Comparison of ENCODE assay signal across 8 cellular contexts in genomic region chrX:37571426-37572111, GRCh38. TPM values are rescaled to one million over a fixed set of nuclear protein-coding genes. Genes with fewer than 3 reads are reported as not detected.
DNase-seq lines count a peak whose midpoint lies in the region; ATAC-seq, FAIRE-seq and TF ChIP-seq lines count a peak whose summit lies in the region.
"Not testable (repeated sequence)": the region's sequence is repeated elsewhere in the genome, so short reads cannot be mapped to it uniquely, and the experiment has no call there.

LANCL3 (plus strand) TSS chrX:37571661; CDS start chrX:37571871, 210 bp downstream.

- peak within 1 kb of the TSS; percentile 81 for H3K4me3 Mint-ChIP-seq in CD8-positive, alpha-beta T cell
- H3K4me3 Mint-ChIP-seq in naive thymus-derived CD8-positive, alpha-beta T cell, result peak within 1 kb of the TSS; percentile 59 to 91 (median 74)

- H3K79me2 ChIP-seq in OCI-LY3 (ENCODE audit: low read length), result not testable (repeated sequence)

- POLR2A ChIA-PET in CD8-positive, alpha-beta T cell (lab: Charles Lee); naive thymus-derived CD8-positive, alpha-beta T cell (lab: Charles Lee): not testable (repeated sequence)

- not testable (repeated sequence) for H3K9me3 ChIP-seq in CD8-positive, alpha-beta T cell (ENCODE audit: low read length); OCI-LY3 (ENCODE audit: insufficient read depth, low read length)

- not testable (repeated sequence) for FAIRE-seq in bronchial epithelial cell (lab: Jason Lieb, UNC)

- not testable (repeated sequence) for H3K9me3 Mint-ChIP-seq in CD8-positive, alpha-beta T cell; naive thymus-derived CD8-positive, alpha-beta T cell

- H3K27ac ChIP-seq in CD8-positive, alpha-beta T cell (ENCODE audit: low read depth, low read length); OCI-LY3 (ENCODE audit: low read length): not testable (repeated sequence)

- peak within 1 kb of the TSS; percentile 19 for H3K4me3 ChIP-seq in CD8-positive, alpha-beta T cell (ENCODE audit: low read depth, low read length)
- peak within 1 kb of the TSS; percentile 76 for H3K4me3 ChIP-seq in OCI-LY3 (ENCODE audit: low read length)
- H3K4me3 ChIP-seq in bronchial epithelial cell (ENCODE audit: low read depth, low read length), result peak within 1 kb of the TSS; percentile 30

- not testable (repeated sequence) for H3K4me1 Mint-ChIP-seq in CD8-positive, alpha-beta T cell (ENCODE audit: low read depth)
- H3K4me1 Mint-ChIP-seq in naive thymus-derived CD8-positive, alpha-beta T cell, result peaks cover 4 to 11% (median 7%) of the 10 kb centered on the region in 4 donors

- H3K36me3 ChIP-seq in CD8-positive, alpha-beta T cell (ENCODE audit: insufficient read depth, low read length); OCI-LY3 (replicated peaks; ENCODE audit: low read depth, low read length); bronchial epithelial cell (ENCODE audit: control insufficient read depth, insufficient read depth, low read length): not testable (repeated sequence)

- peak within 1 kb of the TSS; percentile 72 for H3K4me2 ChIP-seq in OCI-LY3 (ENCODE audit: low read length)

- not testable (repeated sequence) for TF ChIP-seq CTCF in CD8-positive, alpha-beta T cell (IDR thresholded peaks at IDR 0.05); OCI-LY3 (IDR thresholded peaks at IDR 0.05; ENCODE audit: low read depth, low read length); bronchial epithelial cell (IDR thresholded peaks at IDR 0.05; ENCODE audit: insufficient read depth, low read length, severe bottlenecking)

- peak within 1 kb of the TSS; percentile 84; the same call in 1 of the 2 replicates for H2AFZ ChIP-seq in OCI-LY3 (ENCODE audit: low read depth, low read length)

- peaks cover 13% of the 10 kb centered on the region for H3K27me3 Mint-ChIP-seq in CD8-positive, alpha-beta T cell (ENCODE audit: low read depth)
- peaks cover 9 to 35% (median 15%) of the 10 kb centered on the region in 5 donors for H3K27me3 Mint-ChIP-seq in naive thymus-derived CD8-positive, alpha-beta T cell

- not testable (repeated sequence) for ATAC-seq in CD8-positive, alpha-beta T cell; naive thymus-derived CD8-positive, alpha-beta T cell
- peak; percentile 30 for ATAC-seq in HG02798 (IDR thresholded peaks at IDR 0.05; ENCODE audit: poor library complexity, unreplicated experiment)
- peak; percentile 64 for ATAC-seq in left ventricle myocardium superior

- H3K4me1 ChIP-seq in CD8-positive, alpha-beta T cell (ENCODE audit: insufficient read depth, low read length); OCI-LY3 (ENCODE audit: low read length): not testable (repeated sequence)

- DNase-seq in CD8-positive, alpha-beta T cell, result peak in 3 of 7 experiments; percentile 10 to 19 (median 12)
- peak; percentile 58 for DNase-seq in activated CD8-positive, alpha-beta memory T cell treated with anti-CD3 and anti-CD28 coated beads for 24 hours
- DNase-seq in bronchial epithelial cell (ENCODE audit: low read depth); naive thymus-derived CD8-positive, alpha-beta T cell: not testable (repeated sequence)
- DNase-seq in left ventricle myocardium superior, result peak; percentile 34
- peak; percentile 22 for DNase-seq in stimulated activated CD8-positive, alpha-beta memory T cell treated with anti-CD3 and anti-CD28 coated beads, Interleukin-4, amount 100 ng/mL, for 48 hours

- not testable (repeated sequence) for H3K27me3 ChIP-seq in CD8-positive, alpha-beta T cell (ENCODE audit: insufficient read depth, low read length); OCI-LY3 (ENCODE audit: low read depth, low read length); bronchial epithelial cell (ENCODE audit: control insufficient read depth, insufficient read depth, low read length)

- not testable (repeated sequence) for H3K36me3 Mint-ChIP-seq in CD8-positive, alpha-beta T cell; naive thymus-derived CD8-positive, alpha-beta T cell

- intact Hi-C loops in CD8-positive, alpha-beta T cell (cut with DNase I, micrococcal nuclease); left ventricle myocardium superior (cut with micrococcal nuclease): not testable (repeated sequence)

- H3K9ac ChIP-seq in OCI-LY3 (ENCODE audit: low read length), result peak within 1 kb of the TSS; percentile 52

- not testable (repeated sequence) for H3K27ac Mint-ChIP-seq in CD8-positive, alpha-beta T cell
- peak within 1 kb of the TSS in 2 of 10 donors; percentile 59 to 71 for H3K27ac Mint-ChIP-seq in naive thymus-derived CD8-positive, alpha-beta T cell

- not testable (repeated sequence) for H4K20me1 ChIP-seq in OCI-LY3 (ENCODE audit: insufficient read depth, low read length)

- CTCF ChIA-PET in CD8-positive, alpha-beta T cell (lab: Charles Lee), result not testable (repeated sequence)

RNA-seq across cellular contexts. Expression of gene LANCL3, which starts in this region (rescaled TPM):
- total RNA-seq in CD8-positive, alpha-beta T cell, result under 1 TPM; 0.05 to 0.14 TPM
- total RNA-seq in bronchial epithelial cell, result 0.26 TPM in 2 replicates
- 0.05 TPM for total RNA-seq in left ventricle myocardium superior
- under 1 TPM in 1 of 2 experiments, not detected in 1; 0.03 TPM for total RNA-seq in naive thymus-derived CD8-positive, alpha-beta T cell
- polyA plus RNA-seq in naive thymus-derived CD8-positive, alpha-beta T cell, result under 1 TPM in 1 of 3 donors, not detected in 2; 0.09 TPM

Comparison
In these comparisons a context has a peak if more than half of its experiments do, and no peak if none do; other contexts are left out.
1. Peak in DNase-seq and ATAC-seq in left ventricle myocardium superior; RNA of the gene not detected or under 1 TPM.
2. H3K4me3 ChIP-seq: peak in every context shown above with its lines; median percentile 76 in OCI-LY3; 30 in bronchial epithelial cell; 19 in CD8-positive, alpha-beta T cell.